In the genomic region with DNA sequence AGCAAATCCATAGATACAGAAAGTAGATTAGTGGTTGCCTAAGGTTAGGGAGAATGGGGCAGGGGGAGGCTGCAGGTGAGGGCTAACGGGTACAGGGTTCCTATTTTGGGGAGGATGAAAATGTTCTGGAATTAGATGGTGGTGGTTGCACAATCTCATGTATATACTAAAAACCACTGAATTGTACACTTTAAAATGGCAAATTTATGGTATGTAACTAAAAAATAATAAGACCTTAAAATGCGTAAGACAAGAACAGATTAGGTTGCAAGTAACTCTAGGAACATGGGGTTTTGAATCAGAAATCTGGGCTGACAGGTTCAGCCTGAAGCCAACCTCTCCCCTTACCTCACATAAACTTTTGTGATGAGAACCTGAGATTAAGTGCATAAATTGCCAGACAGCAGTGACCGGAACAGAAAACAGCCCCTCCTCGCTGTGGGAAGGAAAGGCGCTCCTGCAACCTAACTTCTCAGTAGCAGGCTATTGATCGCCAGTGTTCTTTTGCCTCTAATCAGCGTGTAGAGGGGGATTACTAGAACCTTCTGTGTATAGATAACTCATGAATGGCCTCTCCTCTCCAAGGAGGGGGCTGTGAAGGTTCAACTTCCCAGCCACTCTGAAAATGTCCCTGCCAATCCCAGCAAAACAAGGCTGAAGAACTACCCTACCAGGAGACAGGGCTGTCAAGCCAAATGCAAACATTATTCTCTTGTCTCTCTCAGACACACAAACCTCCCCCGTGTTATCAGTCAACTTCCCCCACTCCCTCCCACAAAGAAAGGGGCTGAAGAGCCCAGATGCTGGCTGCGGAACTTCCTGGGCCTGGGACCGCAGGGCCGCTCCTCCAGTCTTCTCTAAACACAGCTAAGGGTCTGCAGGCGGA, we compare ENCODE assay signal across 9 cellular contexts. TPM values are rescaled to one million over a fixed set of nuclear protein-coding genes. Genes with fewer than 3 reads are reported as not detected.
DNase-seq lines count a peak whose midpoint lies in the region; ATAC-seq, FAIRE-seq and TF ChIP-seq lines count a peak whose summit lies in the region.
"Had no signal": no experiment of that assay in that cellular context is flagged by ENCODE, and none has a peak within 500 bp of the region (broad histone marks: within the 10 kb centered on the region; RNA-seq: fewer than 3 reads in every experiment).

No MANE protein-coding gene starts in this region.

- peak overlapping the region; percentile 99 for H3K27ac Mint-ChIP-seq in astrocyte (ENCODE audit: unreplicated experiment)

- H3K27ac ChIP-seq in 22Rv1 (peak overlapping the region; percentile 81), HUES6 (ENCODE audit: low read depth, low read length) (peak overlapping the region; percentile 5; the same call in 1 of the 2 replicates), astrocyte (ENCODE audit: low read depth, low read length) (peak overlapping the region; percentile 100), lung (ENCODE audit: low read depth in 1 of 2, low read length in 1 of 2) (peak overlapping the region; percentile 96 to 99)

- DNase-seq in astrocyte (ENCODE audit: low read depth), result peak; percentile 34
- DNase-seq in lung (ENCODE audit: low spot score), result no peak
- DNase-seq in NCI-H1694 treated with DMSO at 0.1 percent for 48 hours (lab: John Stamatoyannopoulos, UW), result no peak
- DNase-seq in ecto neural progenitor cell (ENCODE audit: low spot score), result no peak
- no peak for DNase-seq in NCI-H1092 treated with DMSO at 0.1 percent for 48 hours (lab: John Stamatoyannopoulos, UW)

- peaks cover 3% of the 10 kb centered on the region for H3K9me3 ChIP-seq in HUES6 (ENCODE audit: control insufficient read depth, insufficient read depth, low read depth, low read length)
- H3K9me3 ChIP-seq in astrocyte (ENCODE audit: insufficient read depth, low read depth, low read length), result peaks cover 2% of the 10 kb centered on the region
- no peaks in the 10 kb centered on the region for H3K9me3 ChIP-seq in lung (ENCODE audit: control insufficient read depth in 2 of 2, insufficient read depth in 1 of 2, low read length in 1 of 2)

- peaks cover 53% of the 10 kb centered on the region for H3K4me1 Mint-ChIP-seq in astrocyte (ENCODE audit: low read depth, unreplicated experiment)

- peak overlapping the region; percentile 86 for H3K9ac ChIP-seq in HUES6 (ENCODE audit: low read length)
- peak overlapping the region; percentile 100 for H3K9ac ChIP-seq in astrocyte (ENCODE audit: low read length)

- TF ChIP-seq CTCF in 22Rv1 (IDR thresholded peaks at IDR 0.05), result no peak
- TF ChIP-seq CTCF in astrocyte (IDR thresholded peaks at IDR 0.05; ENCODE audit: insufficient read depth, low read depth, low read length), result no peak
- TF ChIP-seq CTCF in lung (IDR thresholded peaks at IDR 0.05; ENCODE audit: control extremely low read depth, extremely low read depth), result no peak

- no peak overlapping the region for H2AFZ ChIP-seq in astrocyte (ENCODE audit: low read depth, low read length)

- WGBS in lung, 2 donors, result 64 to 68% methylated on average over 12 of the region's 12 CpGs

- H4K20me1 ChIP-seq in astrocyte (ENCODE audit: insufficient read depth, low read length), result no peaks in the 10 kb centered on the region

- H3K27me3 Mint-ChIP-seq in astrocyte (ENCODE audit: low read depth, unreplicated experiment), result no peaks in the 10 kb centered on the region

- H3K4me2 ChIP-seq in astrocyte (ENCODE audit: low read length), result peak overlapping the region; percentile 100

- H3K4me3 Mint-ChIP-seq in astrocyte (ENCODE audit: unreplicated experiment), result peak overlapping the region; percentile 97

- H3K36me3 Mint-ChIP-seq in astrocyte (ENCODE audit: low read depth, unreplicated experiment), result peaks cover 8% of the 10 kb centered on the region

- peaks cover 67% of the 10 kb centered on the region for H3K79me2 ChIP-seq in astrocyte (ENCODE audit: insufficient read depth, low read length)

- H3K4me3 ChIP-seq in HUES6 (ENCODE audit: low read depth, low read length), result peak overlapping the region; percentile 79; the same call in 1 of the 2 replicates
- peak overlapping the region; percentile 99 for H3K4me3 ChIP-seq in astrocyte (ENCODE audit: insufficient read depth, low read depth, low read length)
- H3K4me3 ChIP-seq in lung, result peak overlapping the region; percentile 92

- ATAC-seq in lung (ENCODE audit: insufficient read depth, low FRiP score), result no peak
- no peak for ATAC-seq in HG03039 (IDR thresholded peaks at IDR 0.05; ENCODE audit: unreplicated experiment)

- H3K36me3 ChIP-seq in HUES6 (ENCODE audit: control insufficient read depth, insufficient read depth, low read length) (peaks cover 17% of the 10 kb centered on the region), astrocyte (ENCODE audit: insufficient read depth, low read length) (peaks cover 10% of the 10 kb centered on the region), lung (ENCODE audit: control insufficient read depth in 2 of 2, insufficient read depth in 2 of 2, low read length in 2 of 2) (no peaks in the 10 kb centered on the region)

- no peak for FAIRE-seq in astrocyte (lab: Jason Lieb, UNC)

- H3K9me3 Mint-ChIP-seq in astrocyte (ENCODE audit: unreplicated experiment), result peaks cover 3% of the 10 kb centered on the region

- H3K27me3 ChIP-seq in HUES6 (ENCODE audit: control insufficient read depth, insufficient read depth, low read length), result no peaks in the 10 kb centered on the region
- H3K27me3 ChIP-seq in astrocyte (ENCODE audit: insufficient read depth, low read length), result no peaks in the 10 kb centered on the region
- no peaks in the 10 kb centered on the region for H3K27me3 ChIP-seq in lung (ENCODE audit: control insufficient read depth, insufficient read depth)

- H3K4me1 ChIP-seq in HUES6 (ENCODE audit: control insufficient read depth, insufficient read depth, low read length), result peaks cover 30% of the 10 kb centered on the region
- H3K4me1 ChIP-seq in astrocyte (ENCODE audit: insufficient read depth, low read length), result peaks cover 59% of the 10 kb centered on the region
- peaks cover 7 to 15% of the 10 kb centered on the region in 2 donors for H3K4me1 ChIP-seq in lung (ENCODE audit: control insufficient read depth in 2 of 2, insufficient read depth in 2 of 2, low read length in 2 of 2)

RNA-seq across cellular contexts. Expression of a gene that starts 1.9 kb away (rescaled TPM):
- total RNA-seq in astrocyte (64.6 and 75.9 TPM in 2 replicates), lung (10 to 100 TPM; 29.0 to 39.5 TPM)
- polyA plus RNA-seq in lung, result 10 to 100 TPM in 1 of 2 donors, 1 to 10 TPM in 1; 7.2 to 13.4 TPM

RNA-seq across cellular contexts. Expression of a gene that starts 24.4 kb away (rescaled TPM):
- not detected in 2 replicates for total RNA-seq in astrocyte
- not detected for total RNA-seq in lung
- polyA plus RNA-seq in lung, result under 1 TPM in 1 of 2 donors, not detected in 1; 0.08 TPM
- total RNA-seq: dermis microvascular lymphatic vessel endothelial cell had no signal

Comparison
In these comparisons a context has a peak if more than half of its experiments do, and no peak if none do; other contexts are left out.
1. H3K27ac ChIP-seq: peak in every context shown above with its lines; median percentile 100 in astrocyte; 98 in lung; 81 in 22Rv1; 5 in HUES6.